In genomic region chr2:180975585-180975984, GRCh38 we compare ENCODE assay signal across 8 cellular contexts.
"Had no signal": no experiment of that assay in that cellular context is flagged by ENCODE, and none has a peak within 500 bp of the region (broad histone marks: within the 10 kb centered on the region; RNA-seq: fewer than 3 reads in every experiment).

No MANE protein-coding gene starts in this region.

- H3K4me3 Mint-ChIP-seq: HFFc6, IgD-negative memory B cell had no signal

- H3K36me3 Mint-ChIP-seq: IgD-negative memory B cell had no signal

- H3K4me3 ChIP-seq: HAP-1 had no signal

- H3K9me3 Mint-ChIP-seq: HFFc6, IgD-negative memory B cell had no signal

- DNase-seq: GOT3, H7, HFFc6, KG1 had no signal

- H3K27ac ChIP-seq: HL-60 had no signal

- H3K9me3 ChIP-seq: HAP-1 had no signal

- H3K36me3 ChIP-seq: HAP-1 had no signal

- H3K27ac Mint-ChIP-seq: HFFc6, IgD-negative memory B cell had no signal

- ATAC-seq: HCT116 had no signal
